Comparison of ENCODE assay signal across 25 cellular contexts in genomic region chr1:165580931-165581871, GRCh38. TPM values are rescaled to one million over a fixed set of nuclear protein-coding genes. Genes with fewer than 3 reads are reported as not detected.
DNase-seq lines count a peak whose midpoint lies in the region; ATAC-seq, FAIRE-seq and TF ChIP-seq lines count a peak whose summit lies in the region.
"Had no signal": no experiment of that assay in that cellular context is flagged by ENCODE, and none has a peak within 500 bp of the region (broad histone marks: within the 10 kb centered on the region; RNA-seq: fewer than 3 reads in every experiment).

No MANE protein-coding gene starts in this region.

- H3K36me3 ChIP-seq in breast epithelium (no peaks in the 10 kb centered on the region), astrocyte (ENCODE audit: insufficient read depth, low read length) (no peaks in the 10 kb centered on the region)
- H3K36me3 ChIP-seq: BLaER1 treated with 17β-estradiol and CSF1 and Interleukin-3, amounts not matched to agents 10 nM and 100 nM; cardiac muscle cell; upper lobe of right lung had no signal

- no peak overlapping the region for H3K4me3 ChIP-seq in breast epithelium
- H3K4me3 ChIP-seq in astrocyte (ENCODE audit: insufficient read depth, low read depth, low read length): no peak overlapping the region
- H3K4me3 ChIP-seq: BLaER1 treated with 17β-estradiol and CSF1 and Interleukin-3, amounts not matched to agents 10 nM and 100 nM; cardiac muscle cell; upper lobe of right lung had no signal

- no peak overlapping the region for H3K9ac ChIP-seq in astrocyte (ENCODE audit: low read length)
- H3K9ac ChIP-seq: BLaER1 treated with 17β-estradiol and CSF1 and Interleukin-3, amounts not matched to agents 10 nM and 100 nM had no signal

- H3K4me1 Mint-ChIP-seq in MCF 10A (ENCODE audit: insufficient read depth, unreplicated experiment) (peaks cover 6% of the 10 kb centered on the region), astrocyte (ENCODE audit: low read depth, unreplicated experiment) (peaks cover 9% of the 10 kb centered on the region), osteocyte (ENCODE audit: unreplicated experiment) (peaks cover 1% of the 10 kb centered on the region)

- H3K27ac Mint-ChIP-seq in MCF 10A (ENCODE audit: low read depth, unreplicated experiment) (no peak overlapping the region), astrocyte (ENCODE audit: unreplicated experiment) (peak overlapping the region; percentile 83), osteocyte (ENCODE audit: unreplicated experiment) (no peak overlapping the region)

- no peaks in the 10 kb centered on the region for H3K9me3 ChIP-seq in breast epithelium
- no peaks in the 10 kb centered on the region for H3K9me3 ChIP-seq in astrocyte (ENCODE audit: insufficient read depth, low read depth, low read length)
- H3K9me3 ChIP-seq: upper lobe of right lung had no signal

- no TSS peak for BruUV-seq in MCF 10A (replicated peaks; lab: Mats Ljungman, UMichigan)

- no peak overlapping the region for H3K27ac ChIP-seq in breast epithelium
- H3K27ac ChIP-seq in astrocyte (ENCODE audit: low read depth, low read length): no peak overlapping the region
- H3K27ac ChIP-seq: 22Rv1; BLaER1 treated with 17β-estradiol and CSF1 and Interleukin-3, amounts not matched to agents 10 nM and 100 nM; cardiac muscle cell; upper lobe of right lung; VCaP had no signal

- POLR2A ChIA-PET in MCF 10A (lab: Yijun Ruan, JAX): no interaction called here

- H3K79me2 ChIP-seq in astrocyte (ENCODE audit: insufficient read depth, low read length): no peaks in the 10 kb centered on the region

- H3K4me3 Mint-ChIP-seq in MCF 10A (ENCODE audit: unreplicated experiment) (no peak overlapping the region), astrocyte (ENCODE audit: unreplicated experiment) (no peak overlapping the region), osteocyte (ENCODE audit: unreplicated experiment) (no peak overlapping the region)

- no peak for TF ChIP-seq POLR2A in breast epithelium (IDR thresholded peaks at IDR 0.05)

- no peak overlapping the region for H2AFZ ChIP-seq in astrocyte (ENCODE audit: low read depth, low read length)

- intact Hi-C loops in MCF 10A (cut with micrococcal nuclease): no loop called here
- intact Hi-C loops in breast epithelium (cut with DNase I; ENCODE audit: low total_unique reads): no loop called here

- H3K4me1 ChIP-seq in breast epithelium (no peaks in the 10 kb centered on the region), astrocyte (ENCODE audit: insufficient read depth, low read length) (no peaks in the 10 kb centered on the region)
- H3K4me1 ChIP-seq: upper lobe of right lung had no signal

- H3K27me3 Mint-ChIP-seq in MCF 10A (ENCODE audit: insufficient read depth, unreplicated experiment): peaks cover 12% of the 10 kb centered on the region
- peaks cover 42% of the 10 kb centered on the region for H3K27me3 Mint-ChIP-seq in astrocyte (ENCODE audit: low read depth, unreplicated experiment)
- peaks cover 24% of the 10 kb centered on the region for H3K27me3 Mint-ChIP-seq in osteocyte (ENCODE audit: unreplicated experiment)

- H3K27me3 ChIP-seq in breast epithelium (no peaks in the 10 kb centered on the region), astrocyte (ENCODE audit: insufficient read depth, low read length) (peaks cover 14% of the 10 kb centered on the region)
- H3K27me3 ChIP-seq: cardiac muscle cell, upper lobe of right lung had no signal

- TF ChIP-seq CTCF in MCF 10A (IDR thresholded peaks at IDR 0.05; ENCODE audit: unreplicated experiment): no peak
- no peak for TF ChIP-seq CTCF in breast epithelium (IDR thresholded peaks at IDR 0.05)
- TF ChIP-seq CTCF in astrocyte (IDR thresholded peaks at IDR 0.05; ENCODE audit: insufficient read depth, low read depth, low read length): no peak
- no peak for TF ChIP-seq CTCF in osteocyte (IDR thresholded peaks at IDR 0.05)

- ATAC-seq in HG02610 (IDR thresholded peaks at IDR 0.05; ENCODE audit: unreplicated experiment): no peak
- ATAC-seq: HCT116, upper lobe of right lung had no signal

- H4K20me1 ChIP-seq in astrocyte (ENCODE audit: insufficient read depth, low read length): no peaks in the 10 kb centered on the region
- H4K20me1 ChIP-seq: BLaER1 treated with 17β-estradiol and CSF1 and Interleukin-3, amounts not matched to agents 10 nM and 100 nM had no signal

- DNase-seq in MCF 10A (ENCODE audit: unreplicated experiment) (peak; percentile 22), breast epithelium (ENCODE audit: low spot score in 2 of 2) (no peak), astrocyte (ENCODE audit: low read depth) (peak; percentile 2), foreskin melanocyte (peak; percentile 34), osteocyte (ENCODE audit: extremely low spot score, unreplicated experiment) (no peak), NCI-H510A treated with DMSO at 0.1 percent for 48 hours (lab: John Stamatoyannopoulos, UW) (no peak)
- no peak for DNase-seq in activated CD4-positive, alpha-beta T cell treated with anti-CD3 and anti-CD28 coated beads, Interleukin-2, amount 50 U/mL, for 48 hours
- DNase-seq: activated CD4-positive, alpha-beta T cell treated with anti-CD3 and anti-CD28 coated beads, Interleukin-2, amount 50 U/mL, for 1 hour; activated gamma-delta T cell; dermis blood vessel endothelial cell; NCI-H2171 treated with DMSO at 0.1 percent for 48 hours; NCI-H774; retina; stimulated activated CD4-positive, alpha-beta T cell treated with anti-CD3 and anti-CD28 coated beads, Interleukin-4, amount 100 ng/mL, for 4 hours; upper lobe of right lung had no signal

- H3K36me3 Mint-ChIP-seq in MCF 10A (ENCODE audit: insufficient read depth, unreplicated experiment): no peaks in the 10 kb centered on the region
- no peaks in the 10 kb centered on the region for H3K36me3 Mint-ChIP-seq in astrocyte (ENCODE audit: low read depth, unreplicated experiment)
- no peaks in the 10 kb centered on the region for H3K36me3 Mint-ChIP-seq in osteocyte (ENCODE audit: unreplicated experiment)

- H3K9me3 Mint-ChIP-seq in MCF 10A (ENCODE audit: unreplicated experiment): no peaks in the 10 kb centered on the region
- H3K9me3 Mint-ChIP-seq in astrocyte (ENCODE audit: unreplicated experiment): peaks cover 9% of the 10 kb centered on the region
- H3K9me3 Mint-ChIP-seq in osteocyte (ENCODE audit: unreplicated experiment): no peaks in the 10 kb centered on the region

- no peak overlapping the region for H3K4me2 ChIP-seq in astrocyte (ENCODE audit: low read length)
- H3K4me2 ChIP-seq: BLaER1 treated with 17β-estradiol and CSF1 and Interleukin-3, amounts not matched to agents 10 nM and 100 nM had no signal

- FAIRE-seq in astrocyte (lab: Jason Lieb, UNC): no peak

- CTCF ChIA-PET in MCF 10A (lab: Yijun Ruan, JAX): interaction anchor here (0.6 to 1.5 kb wide), 4 partner anchors 11 to 214 kb away, joined by 3 to 5 read pairs (median 4); no protein-coding TSS in a partner anchor

RNA-seq across cellular contexts. Expression of gene LRRC52, which starts 37.4 kb away (rescaled TPM):
- total RNA-seq in MCF 10A (2022) (not detected in 2 replicates), breast epithelium (not detected), astrocyte (not detected in 2 replicates), osteocyte (not detected in 2 replicates)
- total RNA-seq: dermis blood vessel endothelial cell; glomerular endothelial cell; liver; OCI-LY7; T-helper 1 cell treated with Interleukin-12 subunit alpha and Interleukin-12 subunit beta and Interleukin-4 antibody, amounts not matched to agents 30 ng/mL and 1 ng/mL, for 36 hours had no signal

RNA-seq across cellular contexts. Expression of gene MGST3, which starts 49.8 kb away (rescaled TPM):
- total RNA-seq in MCF 10A (2022): 75.5 and 97.1 TPM in 2 replicates
- total RNA-seq in breast epithelium: 100 to 1,000 TPM; 140 to 318 (median 251) TPM
- 192 and 210 TPM in 2 replicates for total RNA-seq in astrocyte
- 130 and 139 TPM in 2 replicates for total RNA-seq in osteocyte

Comparison
In these comparisons a context has a peak if more than half of its experiments do, and no peak if none do; other contexts are left out.
1. DNase-seq: peak in MCF 10A (single experiment), astrocyte (single experiment) and foreskin melanocyte (single experiment); none in breast epithelium (0 of 2), osteocyte (single experiment), NCI-H510A treated with DMSO at 0.1 percent for 48 hours (single experiment) and activated CD4-positive, alpha-beta T cell treated with anti-CD3 and anti-CD28 coated beads, Interleukin-2, amount 50 U/mL, for 48 hours (0 of 2).